ENCODE assay signal across 17 cellular contexts in genomic region chr3:14135581-14135980, GRCh38. TPM values are rescaled to one million over a fixed set of nuclear protein-coding genes. Genes with fewer than 3 reads are reported as not detected.
DNase-seq lines count a peak whose midpoint lies in the region; ATAC-seq and TF ChIP-seq lines count a peak whose summit lies in the region.
"Had no signal": no experiment of that assay in that cellular context is flagged by ENCODE, and none has a peak within 500 bp of the region (broad histone marks: within the 10 kb centered on the region; RNA-seq: fewer than 3 reads in every experiment).

No MANE protein-coding gene starts in this region.

- no peak overlapping the region for H3K4me3 ChIP-seq in breast epithelium
- H3K4me3 ChIP-seq: BLaER1, GM12878 had no signal

- H3K9me3 Mint-ChIP-seq in MCF 10A (ENCODE audit: unreplicated experiment) (no peaks in the 10 kb centered on the region), progenitor cell of endocrine pancreas (ENCODE audit: low read depth) (no peaks in the 10 kb centered on the region)
- no peaks in the 10 kb centered on the region for H3K9me3 Mint-ChIP-seq in CD4-positive, alpha-beta T cell
- no peaks in the 10 kb centered on the region for H3K9me3 Mint-ChIP-seq in activated T-helper 17 cell treated with anti-CD3 and anti-CD28 coated beads, Interleukin-2, amount 50 U/mL, for 72 hours
- no peaks in the 10 kb centered on the region for H3K9me3 Mint-ChIP-seq in activated naive CD8-positive, alpha-beta T cell treated with anti-CD3 and anti-CD28 coated beads, Interleukin-2, amount 50 U/mL, for 24 hours
- H3K9me3 Mint-ChIP-seq: H9 had no signal

- no peaks in the 10 kb centered on the region for H3K9me3 ChIP-seq in breast epithelium
- no peaks in the 10 kb centered on the region for H3K9me3 ChIP-seq in CD4-positive, alpha-beta T cell (ENCODE audit: control insufficient read depth, low read length)
- H3K9me3 ChIP-seq: BLaER1 had no signal

- no peak for DNase-seq in MCF 10A (ENCODE audit: unreplicated experiment)
- no peak for DNase-seq in breast epithelium (ENCODE audit: low spot score in 2 of 2)
- DNase-seq in CD4-positive, alpha-beta T cell: no peak
- no peak for DNase-seq in progenitor cell of endocrine pancreas (ENCODE audit: low spot score, unreplicated experiment)
- DNase-seq in NCI-H526 (lab: John Stamatoyannopoulos, UW): no peak
- no peak for DNase-seq in activated naive CD8-positive, alpha-beta T cell treated with anti-CD3 and anti-CD28 coated beads, Interleukin-2, amount 50 U/mL, for 24 hours
- DNase-seq: 8988T, AML-193, Calu3, DMS 273 treated with DMSO at 0.1 percent for 48 hours, DMS79, GOT3, H9 had no signal

- H3K36me3 Mint-ChIP-seq in MCF 10A (ENCODE audit: insufficient read depth, unreplicated experiment): peaks cover 96% of the 10 kb centered on the region
- H3K36me3 Mint-ChIP-seq in CD4-positive, alpha-beta T cell (ENCODE audit: low read depth): peaks cover 89% of the 10 kb centered on the region
- H3K36me3 Mint-ChIP-seq in activated T-helper 17 cell treated with anti-CD3 and anti-CD28 coated beads, Interleukin-2, amount 50 U/mL, for 72 hours (ENCODE audit: low read depth): peaks cover 83% of the 10 kb centered on the region
- peaks cover 15% of the 10 kb centered on the region for H3K36me3 Mint-ChIP-seq in progenitor cell of endocrine pancreas (ENCODE audit: insufficient read depth)
- H3K36me3 Mint-ChIP-seq in activated naive CD8-positive, alpha-beta T cell treated with anti-CD3 and anti-CD28 coated beads, Interleukin-2, amount 50 U/mL, for 24 hours (ENCODE audit: low read depth): peaks cover 32% of the 10 kb centered on the region

- POLR2A ChIA-PET in MCF 10A (lab: Yijun Ruan, JAX): interaction anchor here (1.2 to 5.3 kb wide), 3 partner anchors 9 to 11 kb away, joined by 3 to 42 read pairs (median 5); partner anchors contain the start of genes CHCHD4 and TMEM43
- POLR2A ChIA-PET in CD4-positive, alpha-beta T cell (lab: Charles Lee): interaction anchor here (1.8 kb wide), 1 partner anchor 43 kb away, joined by 6 read pairs; the partner anchor contains the start of genes LSM3 and XPC

- peak overlapping the region; percentile 61 for H3K27ac Mint-ChIP-seq in MCF 10A (ENCODE audit: low read depth, unreplicated experiment)
- H3K27ac Mint-ChIP-seq in CD4-positive, alpha-beta T cell: peak overlapping the region; percentile 53
- H3K27ac Mint-ChIP-seq in activated T-helper 17 cell treated with anti-CD3 and anti-CD28 coated beads, Interleukin-2, amount 50 U/mL, for 72 hours: peak overlapping the region; percentile 42
- peak overlapping the region; percentile 55 for H3K27ac Mint-ChIP-seq in progenitor cell of endocrine pancreas
- H3K27ac Mint-ChIP-seq in activated naive CD8-positive, alpha-beta T cell treated with anti-CD3 and anti-CD28 coated beads, Interleukin-2, amount 50 U/mL, for 24 hours: no peak overlapping the region
- H3K27ac Mint-ChIP-seq: H9 had no signal

- no peak overlapping the region for H3K4me3 Mint-ChIP-seq in MCF 10A (ENCODE audit: unreplicated experiment)
- H3K4me3 Mint-ChIP-seq in CD4-positive, alpha-beta T cell: no peak overlapping the region
- no peak overlapping the region for H3K4me3 Mint-ChIP-seq in activated T-helper 17 cell treated with anti-CD3 and anti-CD28 coated beads, Interleukin-2, amount 50 U/mL, for 72 hours
- H3K4me3 Mint-ChIP-seq in progenitor cell of endocrine pancreas (ENCODE audit: low read depth): no peak overlapping the region
- no peak overlapping the region for H3K4me3 Mint-ChIP-seq in activated naive CD8-positive, alpha-beta T cell treated with anti-CD3 and anti-CD28 coated beads, Interleukin-2, amount 50 U/mL, for 24 hours
- H3K4me3 Mint-ChIP-seq: H9 had no signal

- no peak for TF ChIP-seq POLR2A in breast epithelium (IDR thresholded peaks at IDR 0.05)

- H3K4me1 Mint-ChIP-seq in MCF 10A (ENCODE audit: insufficient read depth, unreplicated experiment) (peaks cover 34% of the 10 kb centered on the region), progenitor cell of endocrine pancreas (ENCODE audit: low read depth) (no peaks in the 10 kb centered on the region)
- H3K4me1 Mint-ChIP-seq in CD4-positive, alpha-beta T cell (ENCODE audit: low read depth): peaks cover 7% of the 10 kb centered on the region
- H3K4me1 Mint-ChIP-seq in activated T-helper 17 cell treated with anti-CD3 and anti-CD28 coated beads, Interleukin-2, amount 50 U/mL, for 72 hours: peaks cover 8% of the 10 kb centered on the region
- H3K4me1 Mint-ChIP-seq in activated naive CD8-positive, alpha-beta T cell treated with anti-CD3 and anti-CD28 coated beads, Interleukin-2, amount 50 U/mL, for 24 hours: peaks cover 3% of the 10 kb centered on the region
- H3K4me1 Mint-ChIP-seq: H9 had no signal

- intact Hi-C loops in MCF 10A (cut with micrococcal nuclease): no loop called here
- intact Hi-C loops in breast epithelium (cut with DNase I; ENCODE audit: low total_unique reads): no loop called here
- intact Hi-C loops in CD4-positive, alpha-beta T cell (cut with DNase I, micrococcal nuclease): no loop called here

- TF ChIP-seq CTCF in MCF 10A (IDR thresholded peaks at IDR 0.05; ENCODE audit: unreplicated experiment): no peak
- no peak for TF ChIP-seq CTCF in breast epithelium (IDR thresholded peaks at IDR 0.05)
- no peak for TF ChIP-seq CTCF in CD4-positive, alpha-beta T cell (IDR thresholded peaks at IDR 0.05)
- TF ChIP-seq CTCF in progenitor cell of endocrine pancreas (IDR thresholded peaks at IDR 0.05; ENCODE audit: unreplicated experiment): no peak

- H3K36me3 ChIP-seq in breast epithelium: peaks cover 8% of the 10 kb centered on the region

- H3K27me3 ChIP-seq in breast epithelium: no peaks in the 10 kb centered on the region
- H3K27me3 ChIP-seq in CD4-positive, alpha-beta T cell (ENCODE audit: control insufficient read depth, insufficient read depth, low read length): no peaks in the 10 kb centered on the region
- H3K27me3 ChIP-seq: BLaER1 had no signal

- no peak overlapping the region for H3K27ac ChIP-seq in breast epithelium
- no peak overlapping the region for H3K27ac ChIP-seq in CD4-positive, alpha-beta T cell (ENCODE audit: low read depth, low read length)
- H3K27ac ChIP-seq: BLaER1 had no signal

- CTCF ChIA-PET in MCF 10A (lab: Yijun Ruan, JAX): interaction anchor here (1.6 to 2.0 kb wide), 2 partner anchors 11 to 239 kb away, joined by 7 to 9 read pairs; partner anchors contain the start of genes CHCHD4 and TMEM43
- CTCF ChIA-PET in CD4-positive, alpha-beta T cell (lab: Charles Lee): no interaction called here

- no TSS peak for BruUV-seq in MCF 10A (replicated peaks; lab: Mats Ljungman, UMichigan)

- no peaks in the 10 kb centered on the region for H3K4me1 ChIP-seq in breast epithelium
- H3K4me1 ChIP-seq: BLaER1 had no signal

- H3K27me3 Mint-ChIP-seq in MCF 10A (ENCODE audit: insufficient read depth, unreplicated experiment) (no peaks in the 10 kb centered on the region), progenitor cell of endocrine pancreas (no peaks in the 10 kb centered on the region)
- no peaks in the 10 kb centered on the region for H3K27me3 Mint-ChIP-seq in CD4-positive, alpha-beta T cell
- H3K27me3 Mint-ChIP-seq in activated T-helper 17 cell treated with anti-CD3 and anti-CD28 coated beads, Interleukin-2, amount 50 U/mL, for 72 hours: no peaks in the 10 kb centered on the region
- no peaks in the 10 kb centered on the region for H3K27me3 Mint-ChIP-seq in activated naive CD8-positive, alpha-beta T cell treated with anti-CD3 and anti-CD28 coated beads, Interleukin-2, amount 50 U/mL, for 24 hours

- ATAC-seq in CD4-positive, alpha-beta T cell (ENCODE audit: poor library complexity): no peak
- no peak for ATAC-seq in activated T-helper 17 cell treated with anti-CD3 and anti-CD28 coated beads, Interleukin-2, amount 50 U/mL, for 72 hours (replicated peaks)
- no peak for ATAC-seq in HG03039 (IDR thresholded peaks at IDR 0.05; ENCODE audit: unreplicated experiment)
- ATAC-seq in activated naive CD8-positive, alpha-beta T cell treated with anti-CD3 and anti-CD28 coated beads, Interleukin-2, amount 50 U/mL, for 24 hours: no peak
- ATAC-seq: GM12878 had no signal

RNA-seq across cellular contexts. Expression of gene TMEM43, which starts 10.7 kb away (rescaled TPM):
- total RNA-seq in MCF 10A (2022) (120 and 124 TPM in 2 replicates), breast epithelium (100 to 1,000 TPM in 1 of 3 donors, 10 to 100 TPM in 2; 90.5 to 170 (median 93.4) TPM), progenitor cell of endocrine pancreas (38.2 and 40.0 TPM in 2 replicates)
- 10 to 100 TPM; 24.8 to 27.6 TPM for total RNA-seq in CD4-positive, alpha-beta T cell
- 10 to 100 TPM; 42.1 to 44.5 TPM for total RNA-seq in activated T-helper 17 cell treated with anti-CD3 and anti-CD28 coated beads, Interleukin-2, amount 50 U/mL, for 72 hours

RNA-seq across cellular contexts. Expression of gene CHCHD4, which starts 10.9 kb away (rescaled TPM):
- 31.6 and 35.0 TPM in 2 replicates for total RNA-seq in MCF 10A (2022)
- total RNA-seq in breast epithelium: 10 to 100 TPM; 15.1 to 19.9 (median 17.9) TPM
- 1 to 10 TPM in 1 of 2 experiments, under 1 TPM in 1; 0.50 to 1.1 TPM for total RNA-seq in CD4-positive, alpha-beta T cell
- 10 to 100 TPM; 11.6 to 27.6 TPM for total RNA-seq in activated T-helper 17 cell treated with anti-CD3 and anti-CD28 coated beads, Interleukin-2, amount 50 U/mL, for 72 hours
- total RNA-seq in progenitor cell of endocrine pancreas: 10.8 and 12.7 TPM in 2 replicates

RNA-seq across cellular contexts. Expression of gene XPC, which starts 42.8 kb away (rescaled TPM):
- total RNA-seq in MCF 10A (2022): 73.3 and 83.6 TPM in 2 replicates
- total RNA-seq in breast epithelium: 10 to 100 TPM; 57.4 to 74.2 (median 61.3) TPM
- total RNA-seq in CD4-positive, alpha-beta T cell: 10 to 100 TPM; 59.2 to 65.1 TPM
- 10 to 100 TPM; 31.9 to 39.7 TPM for total RNA-seq in activated T-helper 17 cell treated with anti-CD3 and anti-CD28 coated beads, Interleukin-2, amount 50 U/mL, for 72 hours
- total RNA-seq in progenitor cell of endocrine pancreas: 40.1 and 43.0 TPM in 2 replicates

RNA-seq across cellular contexts. Expression of gene LSM3, which starts 43.0 kb away (rescaled TPM):
- 10.2 and 12.9 TPM in 2 replicates for total RNA-seq in MCF 10A (2022)
- 10 to 100 TPM; 10.5 to 11.5 (median 11.5) TPM for total RNA-seq in breast epithelium
- 1 to 10 TPM; 6.5 to 6.9 TPM for total RNA-seq in CD4-positive, alpha-beta T cell
- 10 to 100 TPM; 15.6 to 20.6 TPM for total RNA-seq in activated T-helper 17 cell treated with anti-CD3 and anti-CD28 coated beads, Interleukin-2, amount 50 U/mL, for 72 hours
- total RNA-seq in progenitor cell of endocrine pancreas: 13.2 and 13.4 TPM in 2 replicates
